8 cellular contexts compared by ENCODE assay signal in the genomic region with DNA sequence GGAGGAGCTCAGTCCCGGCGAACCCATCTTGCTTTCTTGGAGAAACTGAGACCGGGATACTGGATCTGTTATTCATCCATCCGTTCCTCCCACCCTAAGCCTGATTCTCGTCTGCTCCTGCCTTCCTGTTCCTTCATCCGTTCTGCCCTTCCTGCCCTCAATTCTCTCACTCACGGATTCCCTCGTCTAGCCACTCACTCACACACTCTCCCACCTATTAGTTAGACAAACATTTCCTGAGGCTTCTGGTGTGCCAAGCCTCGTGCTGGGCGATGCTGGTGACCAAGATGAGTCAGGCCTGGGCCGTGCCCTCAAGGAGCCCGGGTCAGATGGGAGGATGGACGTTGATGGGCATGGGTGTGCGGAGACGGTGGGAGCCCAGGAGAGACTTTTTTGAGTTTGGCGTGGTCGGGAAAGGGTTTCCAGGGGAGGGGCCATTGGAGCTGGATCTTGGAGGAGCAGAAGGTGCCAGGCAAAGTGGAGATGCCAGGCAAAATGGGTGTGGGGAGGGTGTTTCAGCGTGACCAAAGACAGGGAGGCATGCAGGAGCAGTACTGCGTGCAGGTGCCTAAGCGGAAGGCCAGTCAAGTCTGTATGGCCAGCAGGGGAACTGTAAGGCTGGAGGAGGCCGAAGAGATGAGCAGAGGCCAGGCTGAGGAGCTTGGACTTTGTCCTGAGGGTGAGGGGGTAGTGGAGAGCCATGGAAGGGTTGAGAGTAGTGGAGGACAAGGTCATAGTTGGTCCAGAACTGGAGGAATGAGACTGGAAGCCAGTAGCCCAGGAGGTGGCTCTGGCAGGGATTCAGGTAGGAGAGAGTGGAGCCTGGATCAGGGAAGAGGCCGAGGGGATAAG. TPM values are rescaled to one million over a fixed set of nuclear protein-coding genes. Genes with fewer than 3 reads are reported as not detected.
A peak's percentile ranks its signal among the peaks of the same experiment; 100 is the strongest.
DNase-seq lines count a peak whose midpoint lies in the region; ATAC-seq and TF ChIP-seq lines count a peak whose summit lies in the region.

No MANE protein-coding gene starts in this region.

- in situ Hi-C loops in mammary epithelial cell (cut with MboI; ENCODE audit: low sequenced_read_pairs in 2 of 2): no loop called here

- peaks cover 8% of the 10 kb centered on the region for H3K4me1 ChIP-seq in ACC112 (ENCODE audit: control insufficient read depth, insufficient read depth, low read length, unreplicated experiment)
- peaks cover 21% of the 10 kb centered on the region for H3K4me1 ChIP-seq in HUES48 (ENCODE audit: control insufficient read depth, insufficient read depth, low read length)
- peaks cover 14% of the 10 kb centered on the region for H3K4me1 ChIP-seq in mammary epithelial cell (ENCODE audit: insufficient read depth, low read length)
- peaks cover 20% of the 10 kb centered on the region for H3K4me1 ChIP-seq in mucosa of descending colon (ENCODE audit: low read depth)

- intact Hi-C loops in mammary epithelial cell (cut with micrococcal nuclease): loop anchor here (1.0 to 5.0 kb wide), 3 partner anchors 10 to 155 kb away; a partner anchor contains a TSS
- intact Hi-C loops in mucosa of descending colon (cut with DNase I, micrococcal nuclease): no loop called here

- H3K27me3 ChIP-seq in ACC112 (ENCODE audit: insufficient read depth, low read length): no peaks in the 10 kb centered on the region
- H3K27me3 ChIP-seq in HUES48 (ENCODE audit: control insufficient read depth, insufficient read depth, low read length): peaks cover 14% of the 10 kb centered on the region
- H3K27me3 ChIP-seq in mammary epithelial cell (ENCODE audit: insufficient read depth, low read length): no peaks in the 10 kb centered on the region

- ATAC-seq in mucosa of descending colon: no peak
- no peak for ATAC-seq in GM21528 (IDR thresholded peaks at IDR 0.05; ENCODE audit: low FRiP score, unreplicated experiment)
- ATAC-seq in GM21529 (IDR thresholded peaks at IDR 0.05; ENCODE audit: unreplicated experiment): no peak

- H3K79me2 ChIP-seq in ACC112 (ENCODE audit: control insufficient read depth, insufficient read depth, low read length, unreplicated experiment) (peaks cover 3% of the 10 kb centered on the region), mammary epithelial cell (ENCODE audit: insufficient read depth, low read length) (peaks cover 13% of the 10 kb centered on the region)

- H3K36me3 ChIP-seq in ACC112 (ENCODE audit: insufficient read depth, low read length): no peaks in the 10 kb centered on the region
- H3K36me3 ChIP-seq in HUES48 (ENCODE audit: control insufficient read depth, insufficient read depth, low read length): no peaks in the 10 kb centered on the region
- no peaks in the 10 kb centered on the region for H3K36me3 ChIP-seq in mammary epithelial cell (ENCODE audit: insufficient read depth, low read length)
- H3K36me3 ChIP-seq in mucosa of descending colon (ENCODE audit: low read depth): no peaks in the 10 kb centered on the region

- H2AFZ ChIP-seq in ACC112 (ENCODE audit: low read length, unreplicated experiment) (peak overlapping the region; percentile 82), mammary epithelial cell (ENCODE audit: low read depth, low read length) (peak overlapping the region; percentile 81)

- no peaks in the 10 kb centered on the region for H3K9me3 ChIP-seq in HUES48 (ENCODE audit: control insufficient read depth, insufficient read depth, low read length)
- no peaks in the 10 kb centered on the region for H3K9me3 ChIP-seq in mammary epithelial cell (replicated peaks; ENCODE audit: insufficient read depth, low read length)
- no peaks in the 10 kb centered on the region for H3K9me3 ChIP-seq in mucosa of descending colon

- TF ChIP-seq CTCF in mammary epithelial cell (conservative IDR thresholded peaks at IDR 0.05 in 1 of 2, IDR thresholded peaks at IDR 0.05 in 1 of 2; ENCODE audit: extremely low read depth in 1 of 2, insufficient read depth in 1 of 2, low read depth in 1 of 2, low read length in 2 of 2) (no peak), mucosa of descending colon (IDR thresholded peaks at IDR 0.05) (no peak)

- 19% methylated on average over 20 of the region's 22 CpGs for WGBS in mammary epithelial cell (ENCODE audit: low coverage, missing lambda C conversion rate)

- no peaks in the 10 kb centered on the region for H4K20me1 ChIP-seq in mammary epithelial cell (ENCODE audit: insufficient read depth, low read length)

- H3K9ac ChIP-seq in HUES48 (ENCODE audit: low read depth, low read length): peak overlapping the region; percentile 59
- peak overlapping the region; percentile 79 for H3K9ac ChIP-seq in mammary epithelial cell (ENCODE audit: insufficient read depth, low read length)

- TSS peak; percentile 85 for BruUV-seq in mammary epithelial cell (replicated peaks; lab: Mats Ljungman, UMichigan)

- H3K27ac ChIP-seq in ACC112 (ENCODE audit: low read depth, low read length) (peak overlapping the region; percentile 84), HUES48 (ENCODE audit: low read depth, low read length) (peak overlapping the region; percentile 26), mammary epithelial cell (ENCODE audit: insufficient read depth, low read depth, low read length) (peak overlapping the region; percentile 95)

- peak overlapping the region; percentile 84 for H3K4me2 ChIP-seq in mammary epithelial cell (ENCODE audit: insufficient read depth, low read depth, low read length)

- H3K4me3 ChIP-seq in ACC112 (ENCODE audit: low read depth, low read length) (peak overlapping the region; percentile 98), HUES48 (ENCODE audit: low read depth, low read length) (peak overlapping the region; percentile 81), mammary epithelial cell (replicated peaks in 1 of 3; ENCODE audit: insufficient read depth in 1 of 3, low read depth in 2 of 3, low read length in 3 of 3) (peak overlapping the region; percentile 37 to 57 (median 53)), mucosa of descending colon (peak overlapping the region; percentile 37)

- DNase-seq in mammary epithelial cell: no peak
- peak in 1 of 3 donors; percentile 46 for DNase-seq in mucosa of descending colon
- no peak for DNase-seq in AG08396 (ENCODE audit: low spot score)
- no peak for DNase-seq in NCI-H524 (lab: John Stamatoyannopoulos, UW)

- dilution Hi-C loops in mammary epithelial cell (cut with HindIII; ENCODE audit: low sequenced_read_pairs): no loop called here

- CTCF ChIA-PET in mammary epithelial cell (lab: Charles Lee; ENCODE audit: low non-redundant PET): interaction anchor here (0.6 kb wide), 2 partner anchors 41 to 118 kb away, joined by 3 read pairs; no protein-coding TSS in a partner anchor

RNA-seq across cellular contexts. Expression of a gene that starts 7.4 kb away (rescaled TPM):
- total RNA-seq in mammary epithelial cell: 1 to 10 TPM in 1 of 2 donors, under 1 TPM in 1; 0.83 to 2.6 TPM
- polyA plus RNA-seq in mammary epithelial cell: 4.2 TPM
- polyA minus RNA-seq in mammary epithelial cell: not detected
- total RNA-seq in mucosa of descending colon: 1 to 10 TPM; 1.7 to 4.0 (median 3.6) TPM

RNA-seq across cellular contexts. Expression of a gene that starts 29.6 kb away (rescaled TPM):
- total RNA-seq in mammary epithelial cell (1 to 10 TPM; 1.7 to 7.1 TPM), mucosa of descending colon (10 to 100 TPM in 2 of 3 donors, 1 to 10 TPM in 1; 7.9 to 11.7 (median 10.0) TPM)
- 5.6 TPM for polyA plus RNA-seq in mammary epithelial cell
- 1.7 TPM for polyA minus RNA-seq in mammary epithelial cell

RNA-seq across cellular contexts. Expression of a gene that starts 45.2 kb away (rescaled TPM):
- under 1 TPM in 1 of 2 donors, not detected in 1; 0.17 TPM for total RNA-seq in mammary epithelial cell
- polyA plus RNA-seq in mammary epithelial cell: not detected
- polyA minus RNA-seq in mammary epithelial cell: not detected
- not detected for total RNA-seq in mucosa of descending colon

Comparison
In these comparisons a context has a peak if more than half of its experiments do, and no peak if none do; other contexts are left out.
1. H3K27ac ChIP-seq: peak in every context shown above with its lines; median percentile 95 in mammary epithelial cell; 84 in ACC112; 26 in HUES48.
2. H3K4me3 ChIP-seq: peak in every context shown above with its lines; median percentile 98 in ACC112; 81 in HUES48; 53 in mammary epithelial cell; 37 in mucosa of descending colon.